ENCODE assay signal across 8 cellular contexts in genomic region chr1:89762801-89763648, GRCh38. TPM values are rescaled to one million over a fixed set of nuclear protein-coding genes. Genes with fewer than 3 reads are reported as not detected.
DNase-seq lines count a peak whose midpoint lies in the region; ATAC-seq and TF ChIP-seq lines count a peak whose summit lies in the region.

No MANE protein-coding gene starts in this region.

- intact Hi-C loops in heart right ventricle (cut with DNase I) (loop anchor here (1.0 to 10.0 kb wide), 19 partner anchors 41 to 758 kb away; partner anchors contain the start of genes LRRC8C (in 9 of the 10) and LRRC8B (in 3 of the 10)), posterior cingulate gyrus (cut with DNase I) (loop anchor here (1.0 to 5.0 kb wide), 3 partner anchors 131 to 280 kb away; partner anchors contain the start of gene LRRC8B)

- 3 to 4% methylated on average over 46 of the region's 46 CpGs for WGBS in heart right ventricle, 2 donors
- 1 to 3% methylated on average over 36 to 46 of the region's 46 CpGs for WGBS in upper lobe of left lung, 2 donors

- H3K9ac ChIP-seq in SU-DHL-6 (ENCODE audit: low read length) (peak overlapping the region; percentile 7; the same call in 1 of the 2 replicates), adipocyte (ENCODE audit: low read length) (peak overlapping the region; percentile 82)

- H3K36me3 ChIP-seq in HAP-1 (replicated peaks) (no peaks in the 10 kb centered on the region), MG63 (no peaks in the 10 kb centered on the region), SU-DHL-6 (ENCODE audit: low read length) (no peaks in the 10 kb centered on the region), adipocyte (ENCODE audit: control insufficient read depth, insufficient read depth, low read length, severe bottlenecking) (no peaks in the 10 kb centered on the region), heart right ventricle (no peaks in the 10 kb centered on the region), upper lobe of left lung (no peaks in the 10 kb centered on the region)

- peak; percentile 94 to 99 (median 98) for ATAC-seq in heart right ventricle
- peak; percentile 97 to 98 for ATAC-seq in upper lobe of left lung (ENCODE audit: low FRiP score in 2 of 2)

- peak overlapping the region; percentile 35 for H3K4me2 ChIP-seq in SU-DHL-6 (ENCODE audit: low read depth, low read length, poor library complexity, severe bottlenecking)

- H2AFZ ChIP-seq in SU-DHL-6 (ENCODE audit: low read depth, low read length, severe bottlenecking): peak overlapping the region; percentile 49

- no peaks in the 10 kb centered on the region for H4K20me1 ChIP-seq in SU-DHL-6 (ENCODE audit: low read depth, low read length)

- in situ Hi-C loops in HAP-1 (cut with MboI; ENCODE audit: low sequenced_read_pairs): loop anchor here (5.0 kb wide), 1 partner anchor 131 kb away; the partner anchor contains the start of gene LRRC8C

- peak overlapping the region; percentile 22 for H3K4me3 ChIP-seq in HAP-1
- H3K4me3 ChIP-seq in MG63: peak overlapping the region; percentile 32
- H3K4me3 ChIP-seq in SU-DHL-6 (ENCODE audit: insufficient read depth, low read length, poor library complexity, severe bottlenecking): no peak overlapping the region
- H3K4me3 ChIP-seq in adipocyte (ENCODE audit: low read length): peak overlapping the region; percentile 89
- H3K4me3 ChIP-seq in heart right ventricle: peak overlapping the region; percentile 11 to 60 (median 54)
- peak overlapping the region in 3 of 4 donors; percentile 36 to 51 (median 44) for H3K4me3 ChIP-seq in upper lobe of left lung

- TF ChIP-seq CTCF in SU-DHL-6 (IDR thresholded peaks at IDR 0.05; ENCODE audit: insufficient read depth, low read length, poor library complexity, severe bottlenecking) (peak; percentile 85), heart right ventricle (IDR thresholded peaks at IDR 0.05) (peak; percentile 91 to 100 (median 99)), upper lobe of left lung (IDR thresholded peaks at IDR 0.05) (peak; percentile 95 to 99 (median 98))

- H3K27ac ChIP-seq in SU-DHL-6 (ENCODE audit: low read depth, low read length) (no peak overlapping the region), heart right ventricle (peak overlapping the region; percentile 6 to 82 (median 72)), upper lobe of left lung (peak overlapping the region in 3 of 4 donors; percentile 54 to 76 (median 64))

- TF ChIP-seq POLR2A in upper lobe of left lung (IDR thresholded peaks at IDR 0.05): peak in 2 of 4 donors; percentile 10 to 14

- peaks cover 13% of the 10 kb centered on the region for H3K27me3 ChIP-seq in HAP-1 (ENCODE audit: low read depth)
- H3K27me3 ChIP-seq in MG63: no peaks in the 10 kb centered on the region
- H3K27me3 ChIP-seq in SU-DHL-6 (ENCODE audit: low read length): no peaks in the 10 kb centered on the region
- no peaks in the 10 kb centered on the region for H3K27me3 ChIP-seq in adipocyte (replicated peaks; ENCODE audit: control insufficient read depth, insufficient read depth, low read length)
- H3K27me3 ChIP-seq in heart right ventricle: no peaks in the 10 kb centered on the region
- no peaks in the 10 kb centered on the region for H3K27me3 ChIP-seq in upper lobe of left lung

- H3F3A ChIP-seq in SU-DHL-6 (ENCODE audit: insufficient read depth): no peaks in the 10 kb centered on the region

- DNase-seq in GM03348 (ENCODE audit: low spot score) (peak; percentile 94), HAP-1 (ENCODE audit: low spot score in 2 of 2) (peak; percentile 68 to 93), MG63 (peak; percentile 74), adipocyte (ENCODE audit: low read depth) (peak; percentile 96), heart right ventricle (peak; percentile 88 to 90), posterior cingulate gyrus (peak; percentile 82 to 98 (median 88)), upper lobe of left lung (peak; percentile 91 to 94)

- no peaks in the 10 kb centered on the region for H3K79me2 ChIP-seq in SU-DHL-6 (ENCODE audit: insufficient read depth, low read length)

- H3K4me1 ChIP-seq in HAP-1 (peaks cover 4% of the 10 kb centered on the region), adipocyte (ENCODE audit: control insufficient read depth, insufficient read depth, low read length) (peaks cover 30% of the 10 kb centered on the region), heart right ventricle (peaks cover 8 to 60% (median 51%) of the 10 kb centered on the region in 9 donors), upper lobe of left lung (peaks cover 27 to 50% (median 37%) of the 10 kb centered on the region in 4 donors)

- H3K9me2 ChIP-seq in SU-DHL-6 (replicated peaks; ENCODE audit: insufficient read depth, low read length): no peaks in the 10 kb centered on the region

- no peaks in the 10 kb centered on the region for H3K9me3 ChIP-seq in HAP-1
- H3K9me3 ChIP-seq in MG63: no peaks in the 10 kb centered on the region
- H3K9me3 ChIP-seq in SU-DHL-6 (ENCODE audit: insufficient read depth, low read length): no peaks in the 10 kb centered on the region
- no peaks in the 10 kb centered on the region for H3K9me3 ChIP-seq in adipocyte (ENCODE audit: control insufficient read depth, low read length)
- no peaks in the 10 kb centered on the region for H3K9me3 ChIP-seq in heart right ventricle
- no peaks in the 10 kb centered on the region for H3K9me3 ChIP-seq in upper lobe of left lung

- TF ChIP-seq EP300 in upper lobe of left lung (IDR thresholded peaks at IDR 0.05): no peak

RNA-seq across cellular contexts. Expression of gene LRRC8D, which starts 57.8 kb away (rescaled TPM):
- total RNA-seq in MG63 (2014; rRNA removed; shearing (Covaris generic); ENCODE audit: low replicate concordance): 21.2 and 21.5 TPM in 2 replicates
- total RNA-seq in heart right ventricle (1 to 10 TPM; 5.1 to 8.2 (median 6.6) TPM), upper lobe of left lung (10 to 100 TPM in 4 of 6 donors, 1 to 10 TPM in 2; 3.7 to 24.0 (median 12.2) TPM)
- polyA plus RNA-seq in heart right ventricle: 10 to 100 TPM in 1 of 2 donors, 1 to 10 TPM in 1; 3.0 to 11.0 TPM
